ENCODE assay signal across 1 cellular context in the genomic region with DNA sequence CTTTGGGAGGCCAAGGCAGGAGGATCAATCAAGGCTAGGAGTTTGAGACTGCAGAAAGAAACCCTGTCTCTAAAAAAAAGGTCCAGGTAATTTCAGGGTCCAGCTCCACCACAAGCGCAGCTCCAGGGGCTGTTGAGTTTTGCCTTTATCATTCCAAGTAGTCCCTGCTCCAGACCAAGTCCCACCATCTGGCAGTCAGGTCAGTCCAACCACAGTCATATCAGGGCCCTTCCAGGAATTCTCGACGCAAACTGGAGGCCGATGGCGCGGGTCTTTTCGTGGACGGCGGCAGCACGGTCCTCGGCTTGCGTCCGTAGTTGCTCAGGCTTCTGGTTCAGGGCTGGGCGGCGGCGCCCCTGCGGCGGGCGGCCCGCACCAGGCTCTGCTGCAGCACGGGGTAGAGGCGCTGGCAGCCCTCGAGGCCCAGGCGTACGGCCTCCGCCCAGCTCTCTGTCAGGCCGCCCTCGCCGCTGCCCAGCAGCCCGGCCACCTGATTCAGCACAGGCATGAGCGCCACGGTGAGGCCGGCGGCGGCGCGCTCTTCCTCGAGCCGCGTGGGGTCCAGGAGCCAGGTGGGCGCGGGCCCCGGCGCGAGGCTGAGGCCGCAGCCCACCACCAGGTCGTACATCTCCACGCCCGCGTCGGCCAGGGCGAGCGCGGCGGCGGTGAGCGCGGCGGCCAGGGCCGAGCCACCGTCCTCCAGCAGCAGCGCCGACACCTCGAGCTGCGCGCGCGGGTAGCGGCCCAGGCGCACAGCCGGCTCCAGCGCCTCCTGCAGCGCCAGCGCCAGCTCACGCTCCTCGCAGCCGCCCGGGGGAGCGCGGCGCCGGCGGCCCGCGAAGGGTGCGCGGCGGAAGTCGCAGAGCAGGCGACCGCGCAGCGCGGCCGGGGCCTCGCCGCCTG.
TF ChIP-seq lines count a peak whose summit lies in the region.

No MANE protein-coding gene starts in this region.

TF ChIP-seq in SK-N-SH treated with all-trans-retinoic acid at 6 μM for 48 hours, 23 proteins besides CTCF, POLR2A, EP300 and RAD21 (continued from another document):
- TF ChIP-seq, protein P1, sequence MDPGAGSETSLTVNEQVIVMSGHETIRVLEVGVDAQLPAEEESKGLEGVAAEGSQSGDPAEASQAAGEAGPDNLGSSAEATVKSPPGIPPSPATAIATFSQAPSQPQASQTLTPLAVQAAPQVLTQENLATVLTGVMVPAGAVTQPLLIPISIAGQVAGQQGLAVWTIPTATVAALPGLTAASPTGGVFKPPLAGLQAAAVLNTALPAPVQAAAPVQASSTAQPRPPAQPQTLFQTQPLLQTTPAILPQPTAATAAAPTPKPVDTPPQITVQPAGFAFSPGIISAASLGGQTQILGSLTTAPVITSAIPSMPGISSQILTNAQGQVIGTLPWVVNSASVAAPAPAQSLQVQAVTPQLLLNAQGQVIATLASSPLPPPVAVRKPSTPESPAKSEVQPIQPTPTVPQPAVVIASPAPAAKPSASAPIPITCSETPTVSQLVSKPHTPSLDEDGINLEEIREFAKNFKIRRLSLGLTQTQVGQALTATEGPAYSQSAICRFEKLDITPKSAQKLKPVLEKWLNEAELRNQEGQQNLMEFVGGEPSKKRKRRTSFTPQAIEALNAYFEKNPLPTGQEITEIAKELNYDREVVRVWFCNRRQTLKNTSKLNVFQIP (CRISPR knock-in tag; IDR thresholded peaks at IDR 0.05; ENCODE audit: borderline replicate concordance, low read depth): no peak
- TF ChIP-seq, protein P2, sequence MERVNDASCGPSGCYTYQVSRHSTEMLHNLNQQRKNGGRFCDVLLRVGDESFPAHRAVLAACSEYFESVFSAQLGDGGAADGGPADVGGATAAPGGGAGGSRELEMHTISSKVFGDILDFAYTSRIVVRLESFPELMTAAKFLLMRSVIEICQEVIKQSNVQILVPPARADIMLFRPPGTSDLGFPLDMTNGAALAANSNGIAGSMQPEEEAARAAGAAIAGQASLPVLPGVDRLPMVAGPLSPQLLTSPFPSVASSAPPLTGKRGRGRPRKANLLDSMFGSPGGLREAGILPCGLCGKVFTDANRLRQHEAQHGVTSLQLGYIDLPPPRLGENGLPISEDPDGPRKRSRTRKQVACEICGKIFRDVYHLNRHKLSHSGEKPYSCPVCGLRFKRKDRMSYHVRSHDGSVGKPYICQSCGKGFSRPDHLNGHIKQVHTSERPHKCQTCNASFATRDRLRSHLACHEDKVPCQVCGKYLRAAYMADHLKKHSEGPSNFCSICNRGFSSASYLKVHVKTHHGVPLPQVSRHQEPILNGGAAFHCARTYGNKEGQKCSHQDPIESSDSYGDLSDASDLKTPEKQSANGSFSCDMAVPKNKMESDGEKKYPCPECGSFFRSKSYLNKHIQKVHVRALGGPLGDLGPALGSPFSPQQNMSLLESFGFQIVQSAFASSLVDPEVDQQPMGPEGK (CRISPR knock-in tag; IDR thresholded peaks at IDR 0.05; ENCODE audit: borderline replicate concordance): no peak
- TF ChIP-seq ZFP30 (CRISPR knock-in tag; IDR thresholded peaks at IDR 0.05) (no peak), SNAI2 (CRISPR knock-in tag; IDR thresholded peaks at IDR 0.05) (no peak), CSDC2 (CRISPR knock-in tag; IDR thresholded peaks at IDR 0.05) (no peak)
